ENCODE assay signal across 11 cellular contexts in genomic region chr10:99927719-99928280, GRCh38.
DNase-seq lines count a peak whose midpoint lies in the region; ATAC-seq, FAIRE-seq and TF ChIP-seq lines count a peak whose summit lies in the region.
"Had no signal": no experiment of that assay in that cellular context is flagged by ENCODE, and none has a peak within 500 bp of the region (broad histone marks: within the 10 kb centered on the region; RNA-seq: fewer than 3 reads in every experiment).

No MANE protein-coding gene starts in this region.

- intact Hi-C loops in left ventricle myocardium superior (cut with micrococcal nuclease) (no loop called here), pancreas (cut with DNase I) (no loop called here)

- no peak overlapping the region for H3K27ac Mint-ChIP-seq in nephron progenitor cell
- H3K27ac Mint-ChIP-seq: CD4-positive, alpha-beta T cell had no signal

- peaks cover 2% of the 10 kb centered on the region for H3K27me3 Mint-ChIP-seq in nephron progenitor cell (ENCODE audit: low read depth, poor library complexity)
- H3K27me3 Mint-ChIP-seq: CD4-positive, alpha-beta T cell had no signal

- H3K36me3 ChIP-seq in pancreas (no peaks in the 10 kb centered on the region), MG63 (peaks cover 14% of the 10 kb centered on the region)

- no peaks in the 10 kb centered on the region for H3K36me3 Mint-ChIP-seq in nephron progenitor cell (ENCODE audit: low read depth)

- FAIRE-seq in pancreas (lab: Jason Lieb, UNC) = peak; percentile 29

- H3K27me3 ChIP-seq in pancreas (no peaks in the 10 kb centered on the region), MG63 (no peaks in the 10 kb centered on the region)
- H3K27me3 ChIP-seq: dorsolateral prefrontal cortex had no signal

- no peaks in the 10 kb centered on the region for H3K9me3 ChIP-seq in pancreas
- no peaks in the 10 kb centered on the region for H3K9me3 ChIP-seq in MG63

- DNase-seq in GM10266 (ENCODE audit: extremely low spot score) = peak; percentile 22
- peak; percentile 20 for DNase-seq in SKM-1 (lab: John Stamatoyannopoulos, UW; ENCODE audit: unreplicated experiment)
- no peak for DNase-seq in left ventricle myocardium superior
- no peak for DNase-seq in pancreas
- no peak for DNase-seq in nephron progenitor cell
- no peak for DNase-seq in HuH-7.5 (ENCODE audit: low spot score)
- no peak for DNase-seq in MG63
- DNase-seq: CD4-positive, alpha-beta T cell; dorsolateral prefrontal cortex; NCI-H1436 had no signal

- ATAC-seq in left ventricle myocardium superior = peak; percentile 36
- peak in 3 of 4 donors; percentile 22 to 46 (median 44) for ATAC-seq in pancreas
- ATAC-seq in GM21367 (IDR thresholded peaks at IDR 0.05; ENCODE audit: unreplicated experiment) = no peak

- WGBS in pancreas, 2 donors = 8 to 12% methylated on average over 3 of the region's 3 CpGs

- peak overlapping the region; percentile 62 to 95 (median 86) for H3K27ac ChIP-seq in pancreas

- TF ChIP-seq CTCF in GM10266 (IDR thresholded peaks at IDR 0.05; ENCODE audit: control insufficient read depth, insufficient read depth, low read depth, missing control alignments) (no peak), pancreas (IDR thresholded peaks at IDR 0.05) (no peak), nephron progenitor cell (IDR thresholded peaks at IDR 0.05) (no peak)

- H3K4me1 Mint-ChIP-seq in nephron progenitor cell = peaks cover 51% of the 10 kb centered on the region

- no peaks in the 10 kb centered on the region for H3K9me3 Mint-ChIP-seq in nephron progenitor cell
- H3K9me3 Mint-ChIP-seq: CD4-positive, alpha-beta T cell had no signal

- peaks cover 12 to 31% (median 19%) of the 10 kb centered on the region in 3 donors for H3K4me1 ChIP-seq in pancreas

- H3K4me3 Mint-ChIP-seq in nephron progenitor cell = no peak overlapping the region
- H3K4me3 Mint-ChIP-seq: CD4-positive, alpha-beta T cell had no signal

- H3K4me3 ChIP-seq in pancreas (peak overlapping the region; percentile 21 to 50 (median 38)), MG63 (no peak overlapping the region)

Comparison
In these comparisons a context has a peak if more than half of its experiments do, and no peak if none do; other contexts are left out.
1. DNase-seq: peak in GM10266 (single experiment) and SKM-1 (single experiment); none in left ventricle myocardium superior (single experiment), pancreas (0 of 6), nephron progenitor cell (single experiment), HuH-7.5 (single experiment) and MG63 (single experiment).